In the genomic region with DNA sequence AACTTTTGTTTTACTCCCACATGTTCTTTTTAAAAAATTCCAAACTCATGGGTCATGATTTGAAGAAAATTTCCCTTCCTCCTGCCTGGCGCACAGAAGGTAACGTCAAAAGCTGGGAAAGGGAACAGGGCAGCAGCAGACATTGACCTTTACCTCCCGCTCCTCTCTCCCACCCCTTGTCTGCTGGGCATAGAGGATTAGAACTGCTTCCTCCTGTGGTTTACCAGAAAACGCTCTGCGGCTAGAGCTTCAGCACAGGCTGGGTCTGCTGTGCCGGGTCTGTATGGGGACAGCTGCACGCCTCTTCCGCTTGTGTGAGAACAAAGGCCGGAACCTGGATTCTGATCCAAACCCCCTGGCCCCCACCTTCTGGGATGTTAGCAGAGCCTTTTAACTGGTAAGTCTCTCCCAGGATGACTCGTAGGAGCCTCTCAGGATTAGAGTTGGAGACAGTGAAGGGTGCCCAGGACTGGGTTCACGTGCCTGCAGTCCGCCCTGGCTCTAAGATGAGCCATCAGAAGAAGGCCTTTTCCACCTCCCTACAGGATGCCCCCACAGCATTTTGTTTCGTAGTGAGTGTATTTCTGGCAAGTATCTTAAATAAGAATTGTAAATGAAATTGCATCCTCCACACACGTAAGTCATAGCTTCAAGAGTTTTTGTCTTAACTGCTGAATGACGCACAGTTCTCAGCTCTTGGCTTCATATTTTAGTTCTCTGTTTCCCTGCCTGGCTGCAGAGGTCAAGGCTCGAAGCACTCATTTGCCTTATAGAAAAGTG, we compare ENCODE assay signal across 8 cellular contexts. TPM values are rescaled to one million over a fixed set of nuclear protein-coding genes. Genes with fewer than 3 reads are reported as not detected.
DNase-seq lines count a peak whose midpoint lies in the region; ATAC-seq and TF ChIP-seq lines count a peak whose summit lies in the region.

No MANE protein-coding gene starts in this region.

- H3K9me3 ChIP-seq in KOPT-K1 (ENCODE audit: insufficient read depth, low read length, poor library complexity, severe bottlenecking) (no peaks in the 10 kb centered on the region), sigmoid colon (no peaks in the 10 kb centered on the region)

- H3K4me1 ChIP-seq in sigmoid colon = peaks cover 2 to 94% (median 73%) of the 10 kb centered on the region in 4 donors

- intact Hi-C loops in sigmoid colon (cut with DNase I) = no loop called here

- TF ChIP-seq POLR2A in sigmoid colon (IDR thresholded peaks at IDR 0.05) = no peak

- ATAC-seq in HG02588 (IDR thresholded peaks at IDR 0.05; ENCODE audit: unreplicated experiment) (no peak), GM18873 (IDR thresholded peaks at IDR 0.05; ENCODE audit: low FRiP score, unreplicated experiment) (no peak)

- peak in 1 of 4 donors; percentile 33 for TF ChIP-seq EP300 in sigmoid colon (IDR thresholded peaks at IDR 0.05)

- WGBS in sigmoid colon, 2 donors = 45 to 76% methylated on average over 16 of the region's 16 CpGs

- DNase-seq in Daoy (ENCODE audit: low read depth) = peak; percentile 80
- DNase-seq in activated T-cell treated with anti-CD3 and anti-CD28 coated beads, Interleukin-2, amount 50 U/mL, for 1 hour = peak; percentile 41
- DNase-seq in glomerular visceral epithelial cell (ENCODE audit: extremely low spot score) = peak; percentile 81
- peak; percentile 85 for DNase-seq in sigmoid colon
- DNase-seq in NCI-H1105 treated with DMSO at 0.1 percent for 48 hours (lab: John Stamatoyannopoulos, UW) = no peak

- no peaks in the 10 kb centered on the region for H3K36me3 ChIP-seq in KOPT-K1 (ENCODE audit: insufficient read depth, low read length)
- H3K36me3 ChIP-seq in sigmoid colon = no peaks in the 10 kb centered on the region

- H3K4me3 ChIP-seq in sigmoid colon = no peak overlapping the region

- TF ChIP-seq CTCF in sigmoid colon (IDR thresholded peaks at IDR 0.05) = no peak

- H3K27me3 ChIP-seq in sigmoid colon = no peaks in the 10 kb centered on the region

- H3K27ac ChIP-seq in KOPT-K1 (ENCODE audit: low read depth, low read length, poor library complexity, severe bottlenecking) (peak overlapping the region; percentile 54), sigmoid colon (peak overlapping the region; percentile 61 to 84 (median 82))

RNA-seq across cellular contexts. Expression of a gene that starts 5.2 kb away (rescaled TPM):
- 7.1 and 9.9 TPM in 2 replicates for total RNA-seq in Daoy (2014; rRNA removed; shearing (Covaris generic))
- 10 to 100 TPM; 21.6 to 34.3 (median 25.0) TPM for total RNA-seq in sigmoid colon
- 10 to 100 TPM in 1 of 3 donors, 1 to 10 TPM in 2; 2.8 to 25.9 (median 3.0) TPM for polyA plus RNA-seq in sigmoid colon

RNA-seq across cellular contexts. Expression of a gene that starts 52.9 kb away (rescaled TPM):
- total RNA-seq in Daoy (2014; rRNA removed; shearing (Covaris generic)) = 14.1 and 15.0 TPM in 2 replicates
- total RNA-seq in sigmoid colon = 10 to 100 TPM; 17.4 to 34.3 (median 24.1) TPM
- 10 to 100 TPM; 25.7 to 31.2 (median 26.4) TPM for polyA plus RNA-seq in sigmoid colon
